ENCODE assay signal across 10 cellular contexts in the genomic region with DNA sequence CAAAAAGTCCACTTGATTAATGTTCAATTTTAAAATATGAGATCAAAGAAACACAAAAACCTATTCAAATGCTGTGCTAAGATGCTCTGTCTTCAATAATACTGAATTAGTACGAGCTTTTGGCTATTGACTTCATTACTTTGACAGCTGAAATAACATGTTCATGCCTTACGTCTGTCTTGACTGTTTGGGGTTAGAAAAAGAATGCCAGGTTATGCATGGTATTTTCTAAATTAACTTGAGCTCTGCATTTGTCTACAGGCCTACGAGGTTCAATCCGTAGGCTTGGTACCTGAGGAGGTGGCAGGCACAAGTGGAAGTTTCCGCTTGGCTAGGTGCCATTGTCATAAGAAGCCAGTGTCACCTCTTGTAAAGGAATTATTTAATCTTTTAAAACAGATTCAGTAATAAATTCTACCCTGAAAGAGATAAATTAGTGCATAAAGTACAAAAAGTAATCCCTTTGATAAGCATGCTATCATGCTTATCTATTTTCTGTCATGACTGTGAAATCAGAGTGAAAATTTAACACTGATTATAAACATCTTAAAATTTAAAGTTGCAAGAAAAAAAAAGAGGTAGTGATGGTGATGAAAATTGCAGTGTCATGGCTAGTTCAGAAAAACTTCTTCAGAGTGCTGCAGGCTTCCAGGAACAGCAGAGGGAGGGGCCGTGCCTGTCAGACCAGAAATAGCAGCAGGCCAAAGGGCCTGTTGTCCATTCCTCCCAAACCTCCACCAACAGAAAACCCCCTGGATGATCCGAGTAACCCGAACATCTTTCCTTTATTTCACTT.
DNase-seq lines count a peak whose midpoint lies in the region; ATAC-seq and TF ChIP-seq lines count a peak whose summit lies in the region.
"Had no signal": no experiment of that assay in that cellular context is flagged by ENCODE, and none has a peak within 500 bp of the region (broad histone marks: within the 10 kb centered on the region; RNA-seq: fewer than 3 reads in every experiment).

No MANE protein-coding gene starts in this region.

- H3K36me3 Mint-ChIP-seq in type B pancreatic cell = no peaks in the 10 kb centered on the region
- H3K36me3 Mint-ChIP-seq in progenitor cell of endocrine pancreas (ENCODE audit: insufficient read depth) = no peaks in the 10 kb centered on the region
- H3K36me3 Mint-ChIP-seq in immature natural killer cell = no peaks in the 10 kb centered on the region
- H3K36me3 Mint-ChIP-seq: activated naive CD4-positive, alpha-beta T cell treated with anti-CD3 and anti-CD28 coated beads, Interleukin-2, amount 10 ng/mL, durations not matched to agents 7 days and 5 days had no signal

- no peak overlapping the region for H2BK120ac ChIP-seq in mesendoderm (ENCODE audit: low read depth, low read length)

- no peak overlapping the region for H2AK5ac ChIP-seq in mesendoderm (ENCODE audit: low read length)

- H3K9ac ChIP-seq in mesendoderm (ENCODE audit: low read length) = no peak overlapping the region

- H3K79me1 ChIP-seq in mesendoderm (ENCODE audit: low read length) = no peaks in the 10 kb centered on the region

- H3K4me3 Mint-ChIP-seq in type B pancreatic cell (no peak overlapping the region), progenitor cell of endocrine pancreas (ENCODE audit: low read depth) (no peak overlapping the region), immature natural killer cell (no peak overlapping the region)
- H3K4me3 Mint-ChIP-seq: activated naive CD4-positive, alpha-beta T cell treated with anti-CD3 and anti-CD28 coated beads, Interleukin-2, amount 10 ng/mL, durations not matched to agents 7 days and 5 days had no signal

- H3K18ac ChIP-seq in mesendoderm (ENCODE audit: low read length) = no peak overlapping the region

- no peak overlapping the region for H4K5ac ChIP-seq in mesendoderm (ENCODE audit: low read length)

- H3K27me3 Mint-ChIP-seq in type B pancreatic cell (no peaks in the 10 kb centered on the region), progenitor cell of endocrine pancreas (no peaks in the 10 kb centered on the region), immature natural killer cell (ENCODE audit: low read depth in 3 of 3) (peaks cover 2 to 5% (median 3%) of the 10 kb centered on the region in 3 donors)
- H3K27me3 Mint-ChIP-seq: activated naive CD4-positive, alpha-beta T cell treated with anti-CD3 and anti-CD28 coated beads, Interleukin-2, amount 10 ng/mL, durations not matched to agents 7 days and 5 days had no signal

- WGBS in mesendoderm (ENCODE audit: extremely low coverage, insufficient coverage, low lambda C conversion rate) = no CpG with 5 or more reads among the region's 8 CpGs

- no peaks in the 10 kb centered on the region for H3K79me2 ChIP-seq in mesendoderm (ENCODE audit: control insufficient read depth, insufficient read depth, low read length)

- no peak overlapping the region for H3K27ac ChIP-seq in mesendoderm (ENCODE audit: low read depth, low read length)
- H3K27ac ChIP-seq: ovary had no signal

- no peak overlapping the region for H3K4ac ChIP-seq in mesendoderm (ENCODE audit: low read depth, low read length)

- H3K36me3 ChIP-seq in mesendoderm (ENCODE audit: control insufficient read depth, insufficient read depth, low read length) = no peaks in the 10 kb centered on the region
- H3K36me3 ChIP-seq: ovary had no signal

- TF ChIP-seq CTCF in epithelial cell of esophagus (IDR thresholded peaks at IDR 0.05; ENCODE audit: insufficient read depth, low read depth, low read length, missing control alignments) = no peak
- no peak for TF ChIP-seq CTCF in type B pancreatic cell (conservative IDR thresholded peaks at IDR 0.05)
- no peak for TF ChIP-seq CTCF in progenitor cell of endocrine pancreas (IDR thresholded peaks at IDR 0.05; ENCODE audit: unreplicated experiment)

- no peak overlapping the region for H2BK5ac ChIP-seq in mesendoderm (ENCODE audit: low read length)

- H3K4me1 ChIP-seq in mesendoderm (ENCODE audit: control insufficient read depth, low read depth, low read length) = no peaks in the 10 kb centered on the region

- no peaks in the 10 kb centered on the region for H3K27me3 ChIP-seq in mesendoderm (ENCODE audit: insufficient read depth, low read length, poor library complexity)
- H3K27me3 ChIP-seq: ovary had no signal

- no peak overlapping the region for H3K4me2 ChIP-seq in mesendoderm (ENCODE audit: low read length)

- no peak overlapping the region for H4K8ac ChIP-seq in mesendoderm (ENCODE audit: low read depth, low read length)

- H2BK15ac ChIP-seq in mesendoderm (replicated peaks; ENCODE audit: low read depth) = no peak overlapping the region

- H3K4me3 ChIP-seq in epithelial cell of esophagus (ENCODE audit: low read length) (no peak overlapping the region), mesendoderm (ENCODE audit: low read length) (no peak overlapping the region)
- H3K4me3 ChIP-seq: ovary had no signal

- DNase-seq in NOMO-1 (lab: John Stamatoyannopoulos, UW; ENCODE audit: unreplicated experiment in 2 of 2) (peak; percentile 68 to 73), epithelial cell of esophagus (ENCODE audit: low read depth) (peak; percentile 25), mesendoderm (peak; percentile 14), type B pancreatic cell (ENCODE audit: extremely low spot score, unreplicated experiment) (no peak), progenitor cell of endocrine pancreas (ENCODE audit: low spot score, unreplicated experiment) (no peak), immature natural killer cell (no peak)
- DNase-seq: activated naive CD4-positive, alpha-beta T cell treated with anti-CD3 and anti-CD28 coated beads, Interleukin-2, amount 10 ng/mL, durations not matched to agents 7 days and 5 days; NCI-H2081 treated with DMSO at 0.1 percent for 48 hours had no signal

- H3K27ac Mint-ChIP-seq in type B pancreatic cell (peak overlapping the region; percentile 91), progenitor cell of endocrine pancreas (no peak overlapping the region), immature natural killer cell (no peak overlapping the region)
- H3K27ac Mint-ChIP-seq: activated naive CD4-positive, alpha-beta T cell treated with anti-CD3 and anti-CD28 coated beads, Interleukin-2, amount 10 ng/mL, durations not matched to agents 7 days and 5 days had no signal

- H3K56ac ChIP-seq in mesendoderm (ENCODE audit: low read length) = no peak overlapping the region

- H3K4me1 Mint-ChIP-seq in type B pancreatic cell (ENCODE audit: unreplicated experiment) = peaks cover 10% of the 10 kb centered on the region
- H3K4me1 Mint-ChIP-seq in progenitor cell of endocrine pancreas (ENCODE audit: low read depth) = no peaks in the 10 kb centered on the region
- peaks cover 0 to 2% of the 10 kb centered on the region in 2 donors for H3K4me1 Mint-ChIP-seq in immature natural killer cell
- H3K4me1 Mint-ChIP-seq: activated naive CD4-positive, alpha-beta T cell treated with anti-CD3 and anti-CD28 coated beads, Interleukin-2, amount 10 ng/mL, durations not matched to agents 7 days and 5 days had no signal

- no peaks in the 10 kb centered on the region for H3K9me3 Mint-ChIP-seq in type B pancreatic cell
- no peaks in the 10 kb centered on the region for H3K9me3 Mint-ChIP-seq in progenitor cell of endocrine pancreas (ENCODE audit: low read depth)
- no peaks in the 10 kb centered on the region for H3K9me3 Mint-ChIP-seq in immature natural killer cell
- H3K9me3 Mint-ChIP-seq: activated naive CD4-positive, alpha-beta T cell treated with anti-CD3 and anti-CD28 coated beads, Interleukin-2, amount 10 ng/mL, durations not matched to agents 7 days and 5 days had no signal

- H3K23ac ChIP-seq in mesendoderm (ENCODE audit: low read length) = no peak overlapping the region

- no peak for ATAC-seq in HG02678 (IDR thresholded peaks at IDR 0.05; ENCODE audit: unreplicated experiment)

Comparison
In these comparisons a context has a peak if more than half of its experiments do, and no peak if none do; other contexts are left out.
1. DNase-seq: peak in NOMO-1 (2 of 2), epithelial cell of esophagus (single experiment) and mesendoderm (single experiment); none in type B pancreatic cell (single experiment), progenitor cell of endocrine pancreas (single experiment) and immature natural killer cell (0 of 3).